Comparison of ENCODE assay signal across 1 cellular context in the genomic region with DNA sequence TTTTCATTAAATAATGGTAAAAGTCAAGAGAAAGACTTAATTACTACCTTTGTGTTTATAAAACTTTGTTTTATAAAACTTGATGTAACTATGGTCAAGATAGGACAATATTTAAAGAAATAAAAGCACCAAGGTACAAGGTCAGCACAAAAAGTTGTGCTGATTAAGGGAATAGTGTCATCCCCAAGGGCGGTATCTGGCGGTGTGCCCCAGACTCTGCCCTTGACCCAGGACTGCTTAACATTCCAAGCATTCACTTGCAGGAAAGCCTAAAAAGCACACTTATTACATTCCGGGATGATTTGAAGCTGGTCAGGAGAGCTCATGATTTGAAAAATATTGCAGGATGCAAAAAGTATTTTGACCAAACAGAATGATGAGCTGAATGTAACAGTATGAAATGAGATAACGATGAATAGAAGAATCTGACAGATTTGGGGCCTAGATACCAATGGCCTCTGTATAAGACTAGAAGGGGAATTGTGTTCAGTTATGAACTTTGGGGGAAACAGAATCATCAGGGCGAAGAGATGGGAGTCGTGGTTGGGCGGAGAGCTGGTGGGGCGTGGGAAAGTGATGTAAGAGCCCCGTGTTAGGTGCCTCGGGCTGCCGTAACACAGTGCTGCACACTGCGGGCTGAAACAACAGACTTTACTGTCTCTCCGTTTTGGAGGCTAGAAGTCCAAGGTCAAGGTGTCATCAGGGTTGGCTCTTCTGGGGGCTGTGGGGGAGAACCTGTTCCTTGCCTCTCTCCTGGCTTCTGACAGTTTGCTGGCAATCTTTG.
A peak's percentile ranks its signal among the peaks of the same experiment; 100 is the strongest.
TF ChIP-seq lines count a peak whose summit lies in the region.

No MANE protein-coding gene starts in this region.

TF ChIP-seq in SK-N-SH treated with all-trans-retinoic acid at 6 μM for 48 hours, 23 proteins besides CTCF, POLR2A, EP300 and RAD21 (continued from another document):
- TF ChIP-seq, protein P1, sequence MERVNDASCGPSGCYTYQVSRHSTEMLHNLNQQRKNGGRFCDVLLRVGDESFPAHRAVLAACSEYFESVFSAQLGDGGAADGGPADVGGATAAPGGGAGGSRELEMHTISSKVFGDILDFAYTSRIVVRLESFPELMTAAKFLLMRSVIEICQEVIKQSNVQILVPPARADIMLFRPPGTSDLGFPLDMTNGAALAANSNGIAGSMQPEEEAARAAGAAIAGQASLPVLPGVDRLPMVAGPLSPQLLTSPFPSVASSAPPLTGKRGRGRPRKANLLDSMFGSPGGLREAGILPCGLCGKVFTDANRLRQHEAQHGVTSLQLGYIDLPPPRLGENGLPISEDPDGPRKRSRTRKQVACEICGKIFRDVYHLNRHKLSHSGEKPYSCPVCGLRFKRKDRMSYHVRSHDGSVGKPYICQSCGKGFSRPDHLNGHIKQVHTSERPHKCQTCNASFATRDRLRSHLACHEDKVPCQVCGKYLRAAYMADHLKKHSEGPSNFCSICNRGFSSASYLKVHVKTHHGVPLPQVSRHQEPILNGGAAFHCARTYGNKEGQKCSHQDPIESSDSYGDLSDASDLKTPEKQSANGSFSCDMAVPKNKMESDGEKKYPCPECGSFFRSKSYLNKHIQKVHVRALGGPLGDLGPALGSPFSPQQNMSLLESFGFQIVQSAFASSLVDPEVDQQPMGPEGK (CRISPR knock-in tag; IDR thresholded peaks at IDR 0.05; ENCODE audit: borderline replicate concordance) = no peak
- peak; percentile 85 for TF ChIP-seq ISL1 (CRISPR knock-in tag; IDR thresholded peaks at IDR 0.05)
- TF ChIP-seq, protein P2, sequence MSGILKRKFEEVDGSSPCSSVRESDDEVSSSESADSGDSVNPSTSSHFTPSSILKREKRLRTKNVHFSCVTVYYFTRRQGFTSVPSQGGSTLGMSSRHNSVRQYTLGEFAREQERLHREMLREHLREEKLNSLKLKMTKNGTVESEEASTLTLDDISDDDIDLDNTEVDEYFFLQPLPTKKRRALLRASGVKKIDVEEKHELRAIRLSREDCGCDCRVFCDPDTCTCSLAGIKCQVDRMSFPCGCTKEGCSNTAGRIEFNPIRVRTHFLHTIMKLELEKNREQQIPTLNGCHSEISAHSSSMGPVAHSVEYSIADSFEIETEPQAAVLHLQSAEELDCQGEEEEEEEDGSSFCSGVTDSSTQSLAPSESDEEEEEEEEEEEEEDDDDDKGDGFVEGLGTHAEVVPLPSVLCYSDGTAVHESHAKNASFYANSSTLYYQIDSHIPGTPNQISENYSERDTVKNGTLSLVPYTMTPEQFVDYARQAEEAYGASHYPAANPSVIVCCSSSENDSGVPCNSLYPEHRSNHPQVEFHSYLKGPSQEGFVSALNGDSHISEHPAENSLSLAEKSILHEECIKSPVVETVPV (CRISPR knock-in tag; IDR thresholded peaks at IDR 0.05) = no peak
- no peak for TF ChIP-seq TOX (CRISPR knock-in tag; IDR thresholded peaks at IDR 0.05; ENCODE audit: borderline replicate concordance)
- no peak for TF ChIP-seq GLIS3 (CRISPR knock-in tag; IDR thresholded peaks at IDR 0.05)
- no peak for TF ChIP-seq SNAI2 (CRISPR knock-in tag; IDR thresholded peaks at IDR 0.05)
- TF ChIP-seq, protein P3, sequence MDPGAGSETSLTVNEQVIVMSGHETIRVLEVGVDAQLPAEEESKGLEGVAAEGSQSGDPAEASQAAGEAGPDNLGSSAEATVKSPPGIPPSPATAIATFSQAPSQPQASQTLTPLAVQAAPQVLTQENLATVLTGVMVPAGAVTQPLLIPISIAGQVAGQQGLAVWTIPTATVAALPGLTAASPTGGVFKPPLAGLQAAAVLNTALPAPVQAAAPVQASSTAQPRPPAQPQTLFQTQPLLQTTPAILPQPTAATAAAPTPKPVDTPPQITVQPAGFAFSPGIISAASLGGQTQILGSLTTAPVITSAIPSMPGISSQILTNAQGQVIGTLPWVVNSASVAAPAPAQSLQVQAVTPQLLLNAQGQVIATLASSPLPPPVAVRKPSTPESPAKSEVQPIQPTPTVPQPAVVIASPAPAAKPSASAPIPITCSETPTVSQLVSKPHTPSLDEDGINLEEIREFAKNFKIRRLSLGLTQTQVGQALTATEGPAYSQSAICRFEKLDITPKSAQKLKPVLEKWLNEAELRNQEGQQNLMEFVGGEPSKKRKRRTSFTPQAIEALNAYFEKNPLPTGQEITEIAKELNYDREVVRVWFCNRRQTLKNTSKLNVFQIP (CRISPR knock-in tag; IDR thresholded peaks at IDR 0.05; ENCODE audit: borderline replicate concordance, low read depth) = no peak
- TF ChIP-seq ESRRG (CRISPR knock-in tag; IDR thresholded peaks at IDR 0.05) = 0 out of 2 replicates have a peak, but pooled peaks have one; percentile 21
- TF ChIP-seq ZNF565 (CRISPR knock-in tag; conservative IDR thresholded peaks at IDR 0.05; ENCODE audit: low read depth) = no peak
- no peak for TF ChIP-seq ZNF70 (CRISPR knock-in tag; IDR thresholded peaks at IDR 0.05)
- no peak for TF ChIP-seq RARB (CRISPR knock-in tag; IDR thresholded peaks at IDR 0.05)
